Comparison of ENCODE assay signal across 10 cellular contexts in genomic region chr1:169999357-169999756, GRCh38.
DNase-seq lines count a peak whose midpoint lies in the region; ATAC-seq and TF ChIP-seq lines count a peak whose summit lies in the region.
"Had no signal": no experiment of that assay in that cellular context is flagged by ENCODE, and none has a peak within 500 bp of the region (broad histone marks: within the 10 kb centered on the region; RNA-seq: fewer than 3 reads in every experiment).

No MANE protein-coding gene starts in this region.

- peak; percentile 48 for DNase-seq in Right ventricle myocardium superior
- no peak for DNase-seq in cardiac septum (ENCODE audit: low spot score)
- peak; percentile 81 for DNase-seq in astrocyte of the spinal cord (ENCODE audit: low read depth, low spot score)
- DNase-seq in iris pigment epithelial cell (ENCODE audit: low read depth) = peak; percentile 72
- DNase-seq in 8988T = no peak
- no peak for DNase-seq in effector CD8-positive, alpha-beta T cell (lab: John Stamatoyannopoulos, UW)
- no peak for DNase-seq in HuH-7.5 (ENCODE audit: low spot score)
- DNase-seq: ACHN, T-helper 1 cell had no signal

- no peak for TF ChIP-seq CTCF in astrocyte of the spinal cord (IDR thresholded peaks at IDR 0.05; ENCODE audit: low read depth, low read length)

- in situ Hi-C loops in astrocyte of the spinal cord (cut with HindIII; ENCODE audit: low sequenced_read_pairs) = no loop called here

- ATAC-seq in Right ventricle myocardium superior (ENCODE audit: poor library complexity) (peak; percentile 27), GM19397 (IDR thresholded peaks at IDR 0.05; ENCODE audit: unreplicated experiment) (no peak)

- no peak overlapping the region for H3K4me3 ChIP-seq in astrocyte of the spinal cord (ENCODE audit: low read depth, low read length)

- intact Hi-C loops in Right ventricle myocardium superior (cut with DNase I) = no loop called here
- intact Hi-C loops in cardiac septum (cut with DNase I) = no loop called here

Comparison
In these comparisons a context has a peak if more than half of its experiments do, and no peak if none do; other contexts are left out.
1. DNase-seq: peak in Right ventricle myocardium superior (single experiment), astrocyte of the spinal cord (single experiment) and iris pigment epithelial cell (single experiment); none in cardiac septum (single experiment), 8988T (single experiment), effector CD8-positive, alpha-beta T cell (single experiment) and HuH-7.5 (single experiment).